14 cellular contexts compared by ENCODE assay signal in genomic region chr12:51717325-51717925, GRCh38.
"Had no signal": no experiment of that assay in that cellular context is flagged by ENCODE, and none has a peak within 500 bp of the region (broad histone marks: within the 10 kb centered on the region; RNA-seq: fewer than 3 reads in every experiment).

No MANE protein-coding gene starts in this region.

- ATAC-seq: effector memory CD8-positive, alpha-beta T cell; heart left ventricle; right lobe of liver had no signal

- H3K4me1 Mint-ChIP-seq: nephron had no signal

- H3K4me1 ChIP-seq: parathyroid adenoma, prostate gland, right lobe of liver had no signal

- H2AFZ ChIP-seq: parathyroid adenoma had no signal

- H3K9me3 Mint-ChIP-seq: dendritic cell treated with granulocyte-macrophage colony-stimulating factor and Interleukin-4, amounts not matched to agents 40 ng/mL and 50 ng/mL, for 4 days; effector memory CD8-positive, alpha-beta T cell; naive B cell; nephron had no signal

- H3K27ac ChIP-seq: heart left ventricle, parathyroid adenoma, prostate gland, right lobe of liver, spleen had no signal

- H3K79me2 ChIP-seq: parathyroid adenoma had no signal

- DNase-seq: effector memory CD8-positive, alpha-beta T cell; foreskin melanocyte; heart left ventricle; hippocampal formation; naive B cell; right lobe of liver; spleen; stimulated activated CD4-positive, alpha-beta T cell treated with anti-CD3 and anti-CD28 coated beads, Interleukin-15, amount 100 ng/mL, for 24 hours; stimulated activated CD4-positive, alpha-beta T cell treated with anti-CD3 and anti-CD28 coated beads, Interleukin-2, amount 100 ng/mL, for 24 hours; stimulated activated naive CD4-positive, alpha-beta T cell treated with Interleukin-2 at 50 U/mL for 16 hours had no signal

- H3K27me3 ChIP-seq: right lobe of liver had no signal

- H3K27ac Mint-ChIP-seq: dendritic cell treated with granulocyte-macrophage colony-stimulating factor and Interleukin-4, amounts not matched to agents 40 ng/mL and 50 ng/mL, for 4 days; effector memory CD8-positive, alpha-beta T cell; naive B cell; nephron had no signal

- H3K9me3 ChIP-seq: heart left ventricle, prostate gland, right lobe of liver, spleen had no signal

- H3K4me3 Mint-ChIP-seq: dendritic cell treated with granulocyte-macrophage colony-stimulating factor and Interleukin-4, amounts not matched to agents 40 ng/mL and 50 ng/mL, for 4 days; effector memory CD8-positive, alpha-beta T cell; naive B cell; nephron had no signal

- H3K36me3 Mint-ChIP-seq: naive B cell had no signal

- H3K9ac ChIP-seq: parathyroid adenoma had no signal

- H3K4me3 ChIP-seq: heart left ventricle, prostate gland, right lobe of liver, spleen had no signal

- H3K36me3 ChIP-seq: heart left ventricle, prostate gland, right lobe of liver, spleen had no signal
